ENCODE assay signal across 9 cellular contexts in the genomic region with DNA sequence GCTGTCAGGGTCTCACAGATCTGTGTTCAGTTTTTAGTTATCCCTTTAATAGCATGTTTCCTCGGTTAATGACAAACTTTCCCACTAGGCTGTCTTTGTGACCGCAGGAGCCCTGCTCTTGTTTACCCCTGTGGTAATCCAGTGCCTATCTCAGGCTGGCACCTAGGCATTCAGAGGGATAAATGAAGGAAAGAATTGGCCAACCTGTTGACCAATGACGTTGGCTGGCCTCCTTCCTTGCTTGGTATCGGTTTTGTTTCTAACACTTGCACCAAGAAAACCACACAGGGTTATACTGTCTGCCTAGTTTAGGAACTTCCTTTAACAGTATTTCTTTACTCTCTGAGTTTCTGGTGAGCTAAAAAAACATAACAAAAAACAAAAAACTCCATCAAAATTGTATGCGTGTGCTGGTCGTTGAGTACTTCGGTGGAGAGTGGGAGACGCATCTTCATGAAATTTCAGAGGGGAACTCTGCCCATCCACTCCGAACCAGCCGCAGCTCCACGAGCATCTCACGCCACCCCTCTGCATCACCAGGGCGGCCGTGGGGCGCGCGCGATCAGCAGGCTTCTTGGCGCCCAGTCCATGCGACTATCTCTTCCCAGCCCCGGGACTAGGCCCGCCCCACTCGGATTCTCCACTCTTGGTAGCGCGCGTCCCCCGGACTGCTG. TPM values are rescaled to one million over a fixed set of nuclear protein-coding genes. Genes with fewer than 3 reads are reported as not detected.
A peak's percentile ranks its signal among the peaks of the same experiment; 100 is the strongest.
DNase-seq lines count a peak whose midpoint lies in the region; ATAC-seq, FAIRE-seq and TF ChIP-seq lines count a peak whose summit lies in the region.
"Had no signal": no experiment of that assay in that cellular context is flagged by ENCODE, and none has a peak within 500 bp of the region (broad histone marks: within the 10 kb centered on the region; RNA-seq: fewer than 3 reads in every experiment).

No MANE protein-coding gene starts in this region.

- intact Hi-C loops in adrenal gland (cut with DNase I), result loop anchor here in 1 of 2 donors (5.0 kb wide), 1 partner anchor 48 kb away; no protein-coding TSS in a partner anchor

- WGBS in adrenal gland, 4 donors, result 8 to 19% (median 9%) methylated on average over 10 to 27 of the region's 27 CpGs

- H3K9ac ChIP-seq in ES-I3 (ENCODE audit: low read depth, low read length), result peak overlapping the region; percentile 78; the same call in 1 of the 2 replicates
- H3K9ac ChIP-seq in iPS-18a (ENCODE audit: low read length), result no peak overlapping the region

- H3K9me3 ChIP-seq in ES-I3 (ENCODE audit: control insufficient read depth, insufficient read depth, low read length) (no peaks in the 10 kb centered on the region), adrenal gland (replicated peaks in 1 of 3) (no peaks in the 10 kb centered on the region), iPS-18a (ENCODE audit: control insufficient read depth, low read depth, low read length) (no peaks in the 10 kb centered on the region)

- peak; percentile 50 for ATAC-seq in GM21515 (IDR thresholded peaks at IDR 0.05; ENCODE audit: unreplicated experiment)

- TF ChIP-seq POLR2A in adrenal gland (IDR thresholded peaks at IDR 0.05) (no peak), H54 (IDR thresholded peaks at IDR 0.05; ENCODE audit: low read depth, low read length) (no peak)

- FAIRE-seq in H54 (lab: Jason Lieb, UNC), result no peak

- DNase-seq in HT1080 (ENCODE audit: low read depth), result peak; percentile 11
- DNase-seq in adrenal gland, result no peak
- DNase-seq in COR-L47 (lab: John Stamatoyannopoulos, UW), result no peak
- DNase-seq in H54 (ENCODE audit: insufficient read length, low spot score), result no peak

- H3K4me1 ChIP-seq in ES-I3 (ENCODE audit: insufficient read depth, low read length), result peaks cover 8% of the 10 kb centered on the region; the same call in 1 of the 2 replicates
- peaks cover 13 to 31% of the 10 kb centered on the region in 2 donors for H3K4me1 ChIP-seq in adrenal gland (replicated peaks in 1 of 2)
- H3K4me1 ChIP-seq in iPS-18a (ENCODE audit: control insufficient read depth, low read depth, low read length), result peaks cover 9% of the 10 kb centered on the region

- no peaks in the 10 kb centered on the region for H3K27me3 ChIP-seq in adrenal gland
- H3K27me3 ChIP-seq in iPS-18a (ENCODE audit: control insufficient read depth, insufficient read depth, low read length), result peaks cover 37% of the 10 kb centered on the region

- H3K4me3 ChIP-seq in adrenal gland (peak overlapping the region in 3 of 4 donors; percentile 10 to 78 (median 58)), iPS-18a (ENCODE audit: low read length) (peak overlapping the region; percentile 72), skin epidermis (peak overlapping the region; percentile 65 to 85 (median 78))

- peak overlapping the region; percentile 19 to 97 (median 87) for H3K27ac ChIP-seq in adrenal gland
- no peak overlapping the region for H3K27ac ChIP-seq in iPS-18a (ENCODE audit: low read length)
- peak overlapping the region; percentile 26 to 96 (median 89) for H3K27ac ChIP-seq in skin epidermis

- H3K36me3 ChIP-seq in ES-I3 (ENCODE audit: insufficient read depth, low read length) (no peaks in the 10 kb centered on the region), adrenal gland (replicated peaks in 1 of 2) (no peaks in the 10 kb centered on the region), iPS-18a (ENCODE audit: control insufficient read depth, low read depth, low read length) (no peaks in the 10 kb centered on the region)

- TF ChIP-seq CTCF in adrenal gland (IDR thresholded peaks at IDR 0.05), result no peak

RNA-seq across cellular contexts. Expression of gene ENDOD1, which starts 0.6 kb away (rescaled TPM):
- total RNA-seq in HT1080 (2014; rRNA removed; shearing (Covaris generic)), result 32.4 and 38.8 TPM in 2 replicates
- polyA plus RNA-seq in HT1080 (2015; cell fraction: cytosol; rRNA removed), result 25.4 and 32.8 TPM in 2 replicates
- 21.4 and 24.6 TPM in 2 replicates for polyA plus RNA-seq in HT1080 (2015; cell fraction: nucleus; rRNA removed)
- 10 to 100 TPM; 17.6 to 54.9 (median 32.8) TPM for total RNA-seq in adrenal gland
- polyA plus RNA-seq in adrenal gland, result 10 to 100 TPM in 1 of 3 donors, 1 to 10 TPM in 2; 6.1 to 33.1 (median 6.6) TPM

RNA-seq across cellular contexts. Expression of gene SRSF8, which starts 22.4 kb away (rescaled TPM):
- total RNA-seq in HT1080 (2014; rRNA removed; shearing (Covaris generic)), result 12.9 and 19.0 TPM in 2 replicates
- 26.7 and 36.8 TPM in 2 replicates for polyA plus RNA-seq in HT1080 (2015; cell fraction: cytosol; rRNA removed)
- polyA plus RNA-seq in HT1080 (2015; cell fraction: nucleus; rRNA removed), result 16.2 and 22.4 TPM in 2 replicates
- total RNA-seq in adrenal gland, result 10 to 100 TPM; 20.0 to 60.4 (median 39.5) TPM
- 10 to 100 TPM; 44.8 to 58.8 (median 54.1) TPM for polyA plus RNA-seq in adrenal gland

RNA-seq across cellular contexts. Expression of gene KDM4F, which starts 39.9 kb away (rescaled TPM):
- total RNA-seq in HT1080 (2014; rRNA removed; shearing (Covaris generic)), result not detected in 2 replicates
- polyA plus RNA-seq in HT1080 (2015; cell fraction: cytosol; rRNA removed), result not detected in 2 replicates
- polyA plus RNA-seq in HT1080 (2015; cell fraction: nucleus; rRNA removed), result not detected in 2 replicates
- total RNA-seq in adrenal gland, result not detected
- not detected for polyA plus RNA-seq in adrenal gland
- total RNA-seq: SK-MEL-5 had no signal
